Comparison of ENCODE assay signal across 2 cellular contexts in genomic region chr7:95527776-95528250, GRCh38.
TF ChIP-seq lines count a peak whose summit lies in the region.

No MANE protein-coding gene starts in this region.

TF ChIP-seq in A549, 52 proteins besides CTCF, POLR2A, EP300 and RAD21:
- TF ChIP-seq HES2 (IDR thresholded peaks at IDR 0.05) (no peak), JUN (IDR thresholded peaks at IDR 0.05) (no peak), HDAC2 (IDR thresholded peaks at IDR 0.05) (no peak), KDM5A (IDR thresholded peaks at IDR 0.05) (no peak), HOXB13 (CRISPR knock-in tag; IDR thresholded peaks at IDR 0.05; ENCODE audit: low read depth) (no peak), TFCP2L1 (CRISPR knock-in tag; IDR thresholded peaks at IDR 0.05) (no peak), MYC (IDR thresholded peaks at IDR 0.05; ENCODE audit: borderline replicate concordance, low read length) (no peak), BHLHE40 (IDR thresholded peaks at IDR 0.05; ENCODE audit: low read depth, low read length) (no peak), NFE2L2 (conservative IDR thresholded peaks at IDR 0.05; ENCODE audit: low read length) (no peak), EHMT2 (IDR thresholded peaks at IDR 0.05; ENCODE audit: low read depth) (no peak)
TF ChIP-seq in A549: peak in this region for 0.

TF ChIP-seq in K562, 482 proteins besides CTCF, POLR2A, EP300 and RAD21:
- TF ChIP-seq ZNF41 (CRISPR knock-in tag; conservative IDR thresholded peaks at IDR 0.05), result no peak
- peak in 1 of 2 experiments; percentile 9 for TF ChIP-seq E2F6 (IDR thresholded peaks at IDR 0.05; ENCODE audit: borderline replicate concordance in 1 of 2, extremely low read depth in 1 of 2, insufficient read depth in 1 of 2, insufficient read length in 1 of 2, low read depth in 1 of 2, low read length in 1 of 2, poor library complexity in 1 of 2, severe bottlenecking in 1 of 2)
- no peak for TF ChIP-seq IRF2 (CRISPR knock-in tag; IDR thresholded peaks at IDR 0.05)
- TF ChIP-seq YY1 (IDR thresholded peaks at IDR 0.05; ENCODE audit: borderline replicate concordance in 1 of 3, control insufficient read depth in 1 of 3, extremely low read depth in 1 of 3, insufficient read depth in 3 of 3, insufficient read length in 1 of 3, insufficient replicate concordance in 2 of 3, low read depth in 1 of 3, low read length in 2 of 3), result peak in 1 of 3 experiments; percentile 1
TF ChIP-seq in K562: peak in this region for 2.
